In the genomic region with DNA sequence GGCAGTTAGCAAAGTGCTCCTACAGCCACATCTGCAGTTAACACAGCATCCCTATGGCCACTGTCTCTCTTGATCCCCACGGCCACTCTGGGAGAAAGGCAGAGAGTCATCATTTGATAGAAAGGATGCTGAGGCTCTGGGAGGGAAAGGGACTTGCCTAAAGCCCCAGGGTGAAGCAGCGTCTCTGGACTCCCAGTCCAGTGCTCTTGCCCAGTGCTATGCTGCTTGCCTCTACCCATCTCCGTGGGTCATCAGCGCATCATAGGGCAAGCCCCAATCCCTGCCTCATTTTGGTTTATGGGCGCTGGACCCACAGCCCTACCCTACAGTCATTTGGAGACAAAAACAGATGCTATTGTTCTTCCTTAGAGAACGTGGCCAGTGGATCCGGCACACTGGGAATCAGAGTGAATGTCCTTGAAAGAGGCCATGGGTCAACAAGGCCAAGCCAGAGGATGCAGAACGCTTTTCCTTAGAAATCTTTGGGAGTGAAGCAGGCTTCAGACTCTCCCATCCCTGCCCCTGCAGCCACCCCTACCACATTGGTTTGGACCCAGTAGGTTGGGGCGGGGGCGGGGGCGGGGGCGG, we compare ENCODE assay signal across 10 cellular contexts. TPM values are rescaled to one million over a fixed set of nuclear protein-coding genes. Genes with fewer than 3 reads are reported as not detected.
DNase-seq lines count a peak whose midpoint lies in the region; ATAC-seq, FAIRE-seq and TF ChIP-seq lines count a peak whose summit lies in the region.
"Not testable (repeated sequence)": the region's sequence is repeated elsewhere in the genome, so short reads cannot be mapped to it uniquely, and the experiment has no call there.
"Had no signal": no experiment of that assay in that cellular context is flagged by ENCODE, and none has a peak within 500 bp of the region (broad histone marks: within the 10 kb centered on the region; RNA-seq: fewer than 3 reads in every experiment).

No MANE protein-coding gene starts in this region.

- ATAC-seq in CD4-positive, CD25-positive, alpha-beta regulatory T cell (ENCODE audit: low read depth in 2 of 2); activated naive CD8-positive, alpha-beta T cell treated with anti-CD3 and anti-CD28 coated beads, Interleukin-2, amount 10 ng/mL, durations not matched to agents 7 days and 5 days (ENCODE audit: low read depth); effector memory CD8-positive, alpha-beta T cell (replicated peaks): not testable (repeated sequence)

- H3K4me3 Mint-ChIP-seq in CD4-positive, CD25-positive, alpha-beta regulatory T cell = peak overlapping the region; percentile 42 to 87 (median 72)
- H3K4me3 Mint-ChIP-seq in HFFc6 (peak overlapping the region; percentile 17; the same call in 1 of the 2 replicates), nephron (peak overlapping the region; percentile 56 to 60 (median 60))
- peak overlapping the region; percentile 26 for H3K4me3 Mint-ChIP-seq in activated CD4-positive, alpha-beta memory T cell treated with anti-CD3 and anti-CD28 coated beads for 36 hours
- H3K4me3 Mint-ChIP-seq in activated naive CD8-positive, alpha-beta T cell treated with anti-CD3 and anti-CD28 coated beads, Interleukin-2, amount 10 ng/mL, durations not matched to agents 7 days and 5 days = peak overlapping the region; percentile 3
- peak overlapping the region; percentile 17 to 43 for H3K4me3 Mint-ChIP-seq in effector memory CD8-positive, alpha-beta T cell
- H3K4me3 Mint-ChIP-seq in stimulated activated naive CD8-positive, alpha-beta T cell treated with anti-CD3 and anti-CD28 coated beads, Interleukin-15, Interleukin-2, amounts not matched to agents 100 ng/mL and 50 ng/mL, for 24 hours = peak overlapping the region; percentile 49

- H3K27ac Mint-ChIP-seq in CD4-positive, CD25-positive, alpha-beta regulatory T cell = peak overlapping the region in 2 of 3 donors; percentile 71 to 85
- not testable (repeated sequence) for H3K27ac Mint-ChIP-seq in HFFc6; activated CD4-positive, alpha-beta memory T cell treated with anti-CD3 and anti-CD28 coated beads for 36 hours; activated naive CD8-positive, alpha-beta T cell treated with anti-CD3 and anti-CD28 coated beads, Interleukin-2, amount 10 ng/mL, durations not matched to agents 7 days and 5 days; effector memory CD8-positive, alpha-beta T cell; stimulated activated naive CD8-positive, alpha-beta T cell treated with anti-CD3 and anti-CD28 coated beads, Interleukin-15, Interleukin-2, amounts not matched to agents 100 ng/mL and 50 ng/mL, for 24 hours
- H3K27ac Mint-ChIP-seq in nephron = peak overlapping the region; percentile 10 to 80 (median 65)

- not testable (repeated sequence) for DNase-seq in CD4-positive, CD25-positive, alpha-beta regulatory T cell; HFFc6; activated CD4-positive, alpha-beta memory T cell treated with anti-CD3 and anti-CD28 coated beads for 36 hours; activated naive CD8-positive, alpha-beta T cell treated with anti-CD3 and anti-CD28 coated beads, Interleukin-2, amount 10 ng/mL, durations not matched to agents 7 days and 5 days; effector memory CD8-positive, alpha-beta T cell
- peak; percentile 39 for DNase-seq in kidney

- CTCF ChIA-PET in activated CD4-positive, alpha-beta memory T cell treated with anti-CD3 and anti-CD28 coated beads for 36 hours (lab: Charles Lee) = not testable (repeated sequence)

- H3K4me1 ChIP-seq in CD4-positive, CD25-positive, alpha-beta regulatory T cell (ENCODE audit: control insufficient read depth, insufficient read depth, low read length, poor library complexity, severe bottlenecking) = peaks cover 18% of the 10 kb centered on the region
- H3K4me1 ChIP-seq in kidney (ENCODE audit: control insufficient read depth in 1 of 2, insufficient read depth in 1 of 2, low read depth in 1 of 2, low read length in 2 of 2) = peaks cover 0 to 11% of the 10 kb centered on the region in 2 donors

- H3K27me3 Mint-ChIP-seq in CD4-positive, CD25-positive, alpha-beta regulatory T cell; activated CD4-positive, alpha-beta memory T cell treated with anti-CD3 and anti-CD28 coated beads for 36 hours: not testable (repeated sequence)
- peaks cover 15% of the 10 kb centered on the region for H3K27me3 Mint-ChIP-seq in HFFc6 (ENCODE audit: insufficient read depth)
- peaks cover 15% of the 10 kb centered on the region for H3K27me3 Mint-ChIP-seq in activated naive CD8-positive, alpha-beta T cell treated with anti-CD3 and anti-CD28 coated beads, Interleukin-2, amount 10 ng/mL, durations not matched to agents 7 days and 5 days
- H3K27me3 Mint-ChIP-seq in effector memory CD8-positive, alpha-beta T cell = peaks cover 54 to 79% of the 10 kb centered on the region in 2 donors
- peaks cover 10% of the 10 kb centered on the region for H3K27me3 Mint-ChIP-seq in nephron (ENCODE audit: low read depth)
- peaks cover 23% of the 10 kb centered on the region for H3K27me3 Mint-ChIP-seq in stimulated activated naive CD8-positive, alpha-beta T cell treated with anti-CD3 and anti-CD28 coated beads, Interleukin-15, Interleukin-2, amounts not matched to agents 100 ng/mL and 50 ng/mL, for 24 hours

- not testable (repeated sequence) for FAIRE-seq in kidney (lab: Jason Lieb, UNC)

- peaks cover 0 to 34% (median 8%) of the 10 kb centered on the region in 4 donors for H3K4me1 Mint-ChIP-seq in CD4-positive, CD25-positive, alpha-beta regulatory T cell
- peaks cover 15% of the 10 kb centered on the region for H3K4me1 Mint-ChIP-seq in HFFc6 (ENCODE audit: low read depth)
- H3K4me1 Mint-ChIP-seq in activated CD4-positive, alpha-beta memory T cell treated with anti-CD3 and anti-CD28 coated beads for 36 hours (ENCODE audit: low read depth); activated naive CD8-positive, alpha-beta T cell treated with anti-CD3 and anti-CD28 coated beads, Interleukin-2, amount 10 ng/mL, durations not matched to agents 7 days and 5 days: not testable (repeated sequence)
- H3K4me1 Mint-ChIP-seq in effector memory CD8-positive, alpha-beta T cell (ENCODE audit: low read depth in 2 of 2) = peaks cover 5 to 17% of the 10 kb centered on the region in 2 donors
- H3K4me1 Mint-ChIP-seq in nephron = peaks cover 46% of the 10 kb centered on the region
- H3K4me1 Mint-ChIP-seq in stimulated activated naive CD8-positive, alpha-beta T cell treated with anti-CD3 and anti-CD28 coated beads, Interleukin-15, Interleukin-2, amounts not matched to agents 100 ng/mL and 50 ng/mL, for 24 hours (ENCODE audit: low read depth) = peaks cover 21% of the 10 kb centered on the region

- H3K36me3 ChIP-seq in CD4-positive, CD25-positive, alpha-beta regulatory T cell (ENCODE audit: control insufficient read depth, insufficient read depth, low read length); kidney (ENCODE audit: control insufficient read depth in 1 of 2, insufficient read depth in 2 of 2, low read length in 2 of 2): not testable (repeated sequence)

- not testable (repeated sequence) for H3K9ac ChIP-seq in kidney (ENCODE audit: low read length in 2 of 2)

- not testable (repeated sequence) for TF ChIP-seq CTCF in HFFc6 (IDR thresholded peaks at IDR 0.05); kidney (IDR thresholded peaks at IDR 0.05; ENCODE audit: borderline replicate concordance, extremely low read depth, insufficient read depth); nephron (IDR thresholded peaks at IDR 0.05; ENCODE audit: unreplicated experiment in 3 of 3)

- H3K9me3 ChIP-seq in CD4-positive, CD25-positive, alpha-beta regulatory T cell (ENCODE audit: control insufficient read depth in 2 of 2, low read length in 2 of 2); kidney (ENCODE audit: control insufficient read depth in 1 of 2, low read length in 2 of 2): not testable (repeated sequence)

- POLR2A ChIA-PET in activated CD4-positive, alpha-beta memory T cell treated with anti-CD3 and anti-CD28 coated beads for 36 hours (lab: Charles Lee); activated naive CD8-positive, alpha-beta T cell treated with anti-CD3 and anti-CD28 coated beads, Interleukin-2, amount 10 ng/mL, durations not matched to agents 7 days and 5 days (lab: Charles Lee): not testable (repeated sequence)

- H3K27me3 ChIP-seq in CD4-positive, CD25-positive, alpha-beta regulatory T cell (ENCODE audit: control insufficient read depth, insufficient read depth, low read length) = not testable (repeated sequence)

- H3K27ac ChIP-seq in CD4-positive, CD25-positive, alpha-beta regulatory T cell (ENCODE audit: insufficient read depth, low read length, poor library complexity, severe bottlenecking); kidney (ENCODE audit: low read depth in 2 of 2, low read length in 2 of 2): not testable (repeated sequence)

- H3K36me3 Mint-ChIP-seq in CD4-positive, CD25-positive, alpha-beta regulatory T cell; HFFc6 (ENCODE audit: low read depth); activated CD4-positive, alpha-beta memory T cell treated with anti-CD3 and anti-CD28 coated beads for 36 hours; activated naive CD8-positive, alpha-beta T cell treated with anti-CD3 and anti-CD28 coated beads, Interleukin-2, amount 10 ng/mL, durations not matched to agents 7 days and 5 days; effector memory CD8-positive, alpha-beta T cell (ENCODE audit: insufficient read depth); nephron (ENCODE audit: low read depth); stimulated activated naive CD8-positive, alpha-beta T cell treated with anti-CD3 and anti-CD28 coated beads, Interleukin-15, Interleukin-2, amounts not matched to agents 100 ng/mL and 50 ng/mL, for 24 hours (ENCODE audit: low read depth): not testable (repeated sequence)

- H3K9me3 Mint-ChIP-seq in CD4-positive, CD25-positive, alpha-beta regulatory T cell; HFFc6; activated CD4-positive, alpha-beta memory T cell treated with anti-CD3 and anti-CD28 coated beads for 36 hours; activated naive CD8-positive, alpha-beta T cell treated with anti-CD3 and anti-CD28 coated beads, Interleukin-2, amount 10 ng/mL, durations not matched to agents 7 days and 5 days; effector memory CD8-positive, alpha-beta T cell; nephron; stimulated activated naive CD8-positive, alpha-beta T cell treated with anti-CD3 and anti-CD28 coated beads, Interleukin-15, Interleukin-2, amounts not matched to agents 100 ng/mL and 50 ng/mL, for 24 hours: not testable (repeated sequence)

- H3K4me3 ChIP-seq in CD4-positive, CD25-positive, alpha-beta regulatory T cell (ENCODE audit: low read depth, low read length); kidney (ENCODE audit: low read length in 2 of 2): not testable (repeated sequence)

- intact Hi-C loops in activated CD4-positive, alpha-beta memory T cell treated with anti-CD3 and anti-CD28 coated beads for 36 hours (cut with micrococcal nuclease); kidney (cut with DNase I): not testable (repeated sequence)

RNA-seq across cellular contexts. Expression of a gene that starts 24.6 kb away (rescaled TPM):
- total RNA-seq in CD4-positive, CD25-positive, alpha-beta regulatory T cell = not detected
- not detected for polyA plus RNA-seq in CD4-positive, CD25-positive, alpha-beta regulatory T cell
- total RNA-seq in HFFc6 (2021; fragmentation: NEBNext Ultra II Directional; extraction: Animal tissue kit (Norgen Biotek cat#: 25700)) = 100 to 1,000 TPM in 1 of 6 experiments, 10 to 100 TPM in 5; 81.2 to 111 (median 95.7) TPM
- not detected for total RNA-seq in activated CD4-positive, alpha-beta memory T cell treated with anti-CD3 and anti-CD28 coated beads for 36 hours
- total RNA-seq in activated naive CD8-positive, alpha-beta T cell treated with anti-CD3 and anti-CD28 coated beads, Interleukin-2, amount 10 ng/mL, durations not matched to agents 7 days and 5 days = not detected
- 30.7 TPM for total RNA-seq in kidney
- 4.4 TPM for polyA plus RNA-seq in kidney (ENCODE audit: insufficient read depth, low read depth, low replicate concordance)
- total RNA-seq: OCI-LY7; T-helper 1 cell treated with Interleukin-12 subunit alpha and Interleukin-12 subunit beta and Interleukin-4 antibody, amounts not matched to agents 30 ng/mL and 1 ng/mL, for 36 hours had no signal

Comparison
In these comparisons a context has a peak if more than half of its experiments do, and no peak if none do; other contexts are left out.
1. H3K4me3 Mint-ChIP-seq: peak in every context shown above with its lines; median percentile 72 in CD4-positive, CD25-positive, alpha-beta regulatory T cell; 60 in nephron; 49 in stimulated activated naive CD8-positive, alpha-beta T cell treated with anti-CD3 and anti-CD28 coated beads, Interleukin-15, Interleukin-2, amounts not matched to agents 100 ng/mL and 50 ng/mL, for 24 hours; 30 in effector memory CD8-positive, alpha-beta T cell; 26 in activated CD4-positive, alpha-beta memory T cell treated with anti-CD3 and anti-CD28 coated beads for 36 hours; 17 in HFFc6; 3 in activated naive CD8-positive, alpha-beta T cell treated with anti-CD3 and anti-CD28 coated beads, Interleukin-2, amount 10 ng/mL, durations not matched to agents 7 days and 5 days.
2. RNA of a gene that starts 24.6 kb away (total RNA-seq): 81.2 to 111 TPM in HFFc6 and 30.7 TPM in kidney (single experiment); not detected in activated CD4-positive, alpha-beta memory T cell treated with anti-CD3 and anti-CD28 coated beads for 36 hours, not detected in CD4-positive, CD25-positive, alpha-beta regulatory T cell (single experiment) and not detected in activated naive CD8-positive, alpha-beta T cell treated with anti-CD3 and anti-CD28 coated beads, Interleukin-2, amount 10 ng/mL, durations not matched to agents 7 days and 5 days; every median in the first group is over 10 times any median in the second.